Comparison of ENCODE assay signal across 17 cellular contexts in the genomic region with DNA sequence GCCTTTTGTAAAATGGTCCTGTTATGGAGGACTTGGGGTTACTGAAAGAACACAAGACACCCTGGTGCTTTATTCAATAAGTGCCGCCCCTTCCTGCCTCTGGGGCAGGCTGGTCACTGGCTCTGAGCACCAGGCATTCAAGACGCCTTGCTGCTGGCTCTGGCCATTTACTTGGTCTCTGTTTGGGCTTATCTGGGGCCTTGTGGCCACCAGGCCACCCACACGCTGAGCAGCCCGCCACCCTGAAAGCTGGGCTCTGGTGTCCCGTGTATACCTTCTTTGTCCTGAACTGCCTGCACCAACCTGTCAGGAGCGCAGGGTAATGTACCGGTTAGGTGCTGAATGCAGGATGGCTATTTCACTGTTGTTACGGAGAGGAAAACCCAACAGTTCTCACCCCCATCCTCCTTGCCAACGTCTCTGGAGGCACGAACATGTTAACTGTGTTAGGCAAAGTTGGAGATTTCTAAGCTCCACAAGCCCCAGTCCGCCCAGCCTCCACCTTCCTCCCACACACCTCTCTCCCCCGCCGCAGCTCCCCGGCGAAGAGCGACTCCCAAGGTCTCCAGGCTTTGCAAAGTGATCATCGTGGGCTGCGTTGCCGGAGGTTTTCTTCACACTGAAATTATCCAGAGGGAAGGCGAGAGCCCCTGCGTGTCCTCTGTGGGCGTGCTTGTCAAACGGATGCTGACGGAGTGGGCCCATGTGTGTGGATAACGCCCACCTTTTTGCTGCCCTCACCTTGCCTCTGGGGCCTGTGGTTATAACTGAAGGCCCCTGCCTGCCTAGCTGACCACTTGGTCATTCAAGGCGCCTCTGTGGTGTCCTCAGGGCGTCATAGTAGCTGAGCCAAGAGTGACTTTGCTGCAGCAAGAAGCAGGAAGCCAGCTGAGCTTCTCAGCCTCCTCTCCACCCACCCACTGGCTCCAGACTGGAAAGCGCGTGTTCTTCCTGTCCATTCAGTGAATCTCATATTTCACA. TPM values are rescaled to one million over a fixed set of nuclear protein-coding genes. Genes with fewer than 3 reads are reported as not detected.
DNase-seq lines count a peak whose midpoint lies in the region; ATAC-seq and TF ChIP-seq lines count a peak whose summit lies in the region.
"Had no signal": no experiment of that assay in that cellular context is flagged by ENCODE, and none has a peak within 500 bp of the region (broad histone marks: within the 10 kb centered on the region; RNA-seq: fewer than 3 reads in every experiment).

No MANE protein-coding gene starts in this region.

- H3K9me3 ChIP-seq in osteoblast (ENCODE audit: low read depth, low read length): no peaks in the 10 kb centered on the region
- H3K9me3 ChIP-seq: Caco-2, neutrophil had no signal

- no peak overlapping the region for H3K4me2 ChIP-seq in GM23338
- H3K4me2 ChIP-seq in osteoblast (ENCODE audit: insufficient read depth, low read length): no peak overlapping the region
- H3K4me2 ChIP-seq: hepatocyte had no signal

- H3K4me3 ChIP-seq in GM23338 (no peak overlapping the region), dorsolateral prefrontal cortex (no peak overlapping the region), osteoblast (ENCODE audit: insufficient read depth, low read length) (no peak overlapping the region)
- H3K4me3 ChIP-seq: hepatocyte had no signal

- no peaks in the 10 kb centered on the region for H3K4me1 ChIP-seq in GM23338 (ENCODE audit: insufficient read depth)
- no peaks in the 10 kb centered on the region for H3K4me1 ChIP-seq in osteoblast (ENCODE audit: insufficient read depth, low read length)
- H3K4me1 ChIP-seq: Caco-2 had no signal

- TF ChIP-seq CTCF in GM23338 (conservative IDR thresholded peaks at IDR 0.05; ENCODE audit: low read depth in 2 of 2) (no peak), dorsolateral prefrontal cortex (IDR thresholded peaks at IDR 0.05 in 54 of 56, conservative IDR thresholded peaks at IDR 0.05 in 2 of 56; ENCODE audit: low read depth in 1 of 56, partially characterized antibody in 56 of 56) (no peak), osteoblast (IDR thresholded peaks at IDR 0.05; ENCODE audit: extremely low read depth, low read depth, low read length) (no peak)

- H3K27ac Mint-ChIP-seq in GM23338: no peak overlapping the region
- H3K27ac Mint-ChIP-seq: activated B cell treated with CpG ODN at 0.5 μM for 24 hours; activated T-helper 2 cell treated with anti-CD3 and anti-CD28 coated beads, Interferon-gamma antibody, Interleukin-2, Interleukin-4, amounts not matched to agents 10 μg/mL and 5 μg/mL and 100 μg/mL, durations not matched to agents 14 hours and 24 hours and 36 hours; HFFc6 had no signal

- peaks cover 7% of the 10 kb centered on the region; the same call in 1 of the 3 replicates for H3K9me3 Mint-ChIP-seq in GM23338

- peaks cover 5% of the 10 kb centered on the region for H3K27me3 Mint-ChIP-seq in GM23338 (ENCODE audit: insufficient read depth, low read depth, poor library complexity)

- ATAC-seq in GM23338 (peak; percentile 27; the same call in 2 of the 3 replicates), HG03565 (IDR thresholded peaks at IDR 0.05; ENCODE audit: unreplicated experiment) (no peak)

- intact Hi-C loops in dorsolateral prefrontal cortex (cut with DNase I): no loop called here

- no peak overlapping the region for H3K4me3 Mint-ChIP-seq in GM23338
- H3K4me3 Mint-ChIP-seq: activated B cell treated with CpG ODN at 0.5 μM for 24 hours, HFFc6 had no signal

- peak overlapping the region; percentile 86; the same call in 1 of the 2 replicates for H2AFZ ChIP-seq in GM23338
- H2AFZ ChIP-seq in osteoblast (ENCODE audit: low read length): no peak overlapping the region
- H2AFZ ChIP-seq: hepatocyte had no signal

- H3K36me3 ChIP-seq in GM23338 (ENCODE audit: insufficient read depth): no peaks in the 10 kb centered on the region; the same call in 1 of the 2 replicates
- no peaks in the 10 kb centered on the region for H3K36me3 ChIP-seq in osteoblast (ENCODE audit: insufficient read depth, low read length)
- H3K36me3 ChIP-seq: neutrophil had no signal

- DNase-seq in Daoy (ENCODE audit: low read depth) (peak; percentile 57), GM23338 (ENCODE audit: low spot score) (no peak), dorsolateral prefrontal cortex (peak in 6 of 10 donors; percentile 10 to 59 (median 40)), osteoblast (ENCODE audit: insufficient read length, low spot score, missing footprints) (peak; percentile 82), Kasumi-1 (lab: John Stamatoyannopoulos, UW) (no peak), GF-D8 (lab: John Stamatoyannopoulos, UW) (no peak)
- DNase-seq: activated B cell treated with CpG ODN at 0.5 μM for 24 hours, amniotic stem cell, HFFc6, kidney glomerular epithelial cell, NCI-H1417, OCI-M1 had no signal

- no peaks in the 10 kb centered on the region for H4K20me1 ChIP-seq in GM23338 (replicated peaks; ENCODE audit: insufficient read depth)
- no peaks in the 10 kb centered on the region for H4K20me1 ChIP-seq in osteoblast (ENCODE audit: insufficient read depth, low read length)

- no peaks in the 10 kb centered on the region for H3K27me3 ChIP-seq in GM23338 (ENCODE audit: insufficient read depth)
- H3K27me3 ChIP-seq in dorsolateral prefrontal cortex: peaks cover 0 to 4% (median 0%) of the 10 kb centered on the region in 45 donors
- H3K27me3 ChIP-seq in osteoblast (ENCODE audit: insufficient read depth, low read length): peaks cover 27% of the 10 kb centered on the region
- H3K27me3 ChIP-seq: hepatocyte, neutrophil had no signal

- H3K27ac ChIP-seq in GM23338 (ENCODE audit: low read depth): no peak overlapping the region
- no peak overlapping the region for H3K27ac ChIP-seq in dorsolateral prefrontal cortex
- no peak overlapping the region for H3K27ac ChIP-seq in osteoblast (ENCODE audit: low read depth, low read length)
- H3K27ac ChIP-seq: hepatocyte, neutrophil had no signal

- no peaks in the 10 kb centered on the region for H3K79me2 ChIP-seq in GM23338 (replicated peaks; ENCODE audit: insufficient read depth)
- H3K79me2 ChIP-seq in osteoblast (ENCODE audit: insufficient read depth, low read length): no peaks in the 10 kb centered on the region
- H3K79me2 ChIP-seq: hepatocyte had no signal

- H3K9me2 ChIP-seq in GM23338 (ENCODE audit: insufficient read depth): no peaks in the 10 kb centered on the region

- H3K36me3 Mint-ChIP-seq in GM23338 (ENCODE audit: low read depth): no peaks in the 10 kb centered on the region

- H3K4me1 Mint-ChIP-seq in GM23338: peaks cover 3% of the 10 kb centered on the region; the same call in 1 of the 3 replicates
- H3K4me1 Mint-ChIP-seq: activated B cell treated with CpG ODN at 0.5 μM for 24 hours had no signal

- no peaks in the 10 kb centered on the region for H3F3A ChIP-seq in GM23338 (replicated peaks; ENCODE audit: low read depth)

TF ChIP-seq in GM23338, 12 proteins besides CTCF, POLR2A, EP300 and RAD21 (continues in another document):
- no peak for TF ChIP-seq EZH2phosphoT487 (IDR thresholded peaks at IDR 0.05; ENCODE audit: unreplicated experiment)

RNA-seq across cellular contexts. Expression of gene BEGAIN, which starts 18.8 kb away (rescaled TPM):
- total RNA-seq in Daoy (2014; rRNA removed; shearing (Covaris generic)): 14.1 and 18.6 TPM in 2 replicates
- total RNA-seq in GM23338 (2014; rRNA removed; shearing (Covaris generic)): 2.4 and 6.6 TPM in 2 replicates
- 0.60 and 0.94 TPM in 2 replicates for polyA plus RNA-seq in GM23338 (2016; fragmentation: Nextera tagmentation; extraction: Ambion mirVana)
- total RNA-seq in dorsolateral prefrontal cortex (10 to 100 TPM; 12.3 to 70.3 (median 39.4) TPM), osteoblast (1.1 TPM in 1 of 2 replicates, not detected in the other)
- total RNA-seq: activated B cell treated with CpG ODN at 0.5 μM for 24 hours had no signal

Comparison
In these comparisons a context has a peak if more than half of its experiments do, and no peak if none do; other contexts are left out.
1. DNase-seq: peak in Daoy (single experiment), dorsolateral prefrontal cortex (6 of 10) and osteoblast (single experiment); none in GM23338 (single experiment), Kasumi-1 (0 of 2) and GF-D8 (single experiment).